17 cellular contexts compared by ENCODE assay signal in the genomic region with DNA sequence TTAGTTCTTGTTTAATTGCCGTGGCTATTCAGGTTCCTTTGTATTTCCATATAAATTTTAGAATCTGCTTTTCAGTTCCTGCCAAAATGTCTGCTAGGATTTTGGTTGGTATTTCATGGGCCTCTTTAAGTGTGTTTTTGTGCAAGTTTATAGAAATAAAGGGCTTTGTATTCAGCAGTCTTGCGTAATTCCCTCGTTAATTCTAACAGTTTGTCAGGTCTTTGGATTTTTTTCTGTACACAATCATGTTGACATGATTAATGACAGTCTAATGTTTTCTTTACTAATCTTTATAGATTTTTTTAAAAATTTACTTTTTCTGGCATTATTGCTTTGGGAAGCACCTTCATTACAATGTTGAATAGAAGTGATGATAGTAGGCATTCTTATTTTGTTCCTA.
DNase-seq lines count a peak whose midpoint lies in the region; ATAC-seq, FAIRE-seq and TF ChIP-seq lines count a peak whose summit lies in the region.
"Had no signal": no experiment of that assay in that cellular context is flagged by ENCODE, and none has a peak within 500 bp of the region (broad histone marks: within the 10 kb centered on the region; RNA-seq: fewer than 3 reads in every experiment).

No MANE protein-coding gene starts in this region.

- no peak overlapping the region for H3K56ac ChIP-seq in IMR-90 (ENCODE audit: extremely low read depth, insufficient read depth, low read length)

- no peaks in the 10 kb centered on the region for H3K27me3 Mint-ChIP-seq in activated T-cell treated with anti-CD3 and anti-CD28 coated beads, Interleukin-2, amount 50 U/mL, for 4 hours (ENCODE audit: low read depth)

- CTCF ChIA-PET in IMR-90 (lab: Yijun Ruan, JAX) (no interaction called here), K562 (lab: Yijun Ruan, JAX; ENCODE audit: low intra/inter-chr PET ratio) (no interaction called here)

- H4K20me1 ChIP-seq in IMR-90 (ENCODE audit: insufficient read depth, low read length) (no peaks in the 10 kb centered on the region), K562 (replicated peaks; ENCODE audit: control insufficient read depth, insufficient read depth, low read length) (no peaks in the 10 kb centered on the region)

- H3K36me3 ChIP-seq in IMR-90 (ENCODE audit: control insufficient read depth, insufficient read depth, low read length) (no peaks in the 10 kb centered on the region), K562 (ENCODE audit: control insufficient read depth, insufficient read depth, low read length) (no peaks in the 10 kb centered on the region)

- POLR2A ChIA-PET in IMR-90 (lab: Charles Lee; ENCODE audit: unreplicated experiment) = no interaction called here
- POLR2A ChIA-PET in K562 (lab: Yijun Ruan, JAX) = no interaction called here

- TF ChIP-seq EP300 in K562 (IDR thresholded peaks at IDR 0.05; ENCODE audit: low read length) = no peak

- no peak overlapping the region for H3K23ac ChIP-seq in IMR-90 (ENCODE audit: low read depth, low read length)

- no peak overlapping the region for H2AK9ac ChIP-seq in IMR-90 (replicated peaks; ENCODE audit: low read depth, low read length, poor library complexity)

- no peak overlapping the region for H2BK20ac ChIP-seq in IMR-90 (ENCODE audit: low read depth, low read length)

- H3K9me1 ChIP-seq in IMR-90 (ENCODE audit: insufficient read depth, low read length) = no peaks in the 10 kb centered on the region
- H3K9me1 ChIP-seq in K562 (ENCODE audit: control insufficient read depth, insufficient read depth, low read length) = no peaks in the 10 kb centered on the region

- H3K4me1 ChIP-seq in IMR-90 (ENCODE audit: control insufficient read depth, insufficient read depth, low read length) (no peaks in the 10 kb centered on the region), K562 (replicated peaks in 1 of 2; ENCODE audit: control insufficient read depth in 2 of 2, insufficient read depth in 2 of 2, low read length in 2 of 2) (no peaks in the 10 kb centered on the region)
- H3K4me1 ChIP-seq: A549 had no signal

- no peak overlapping the region for H2BK120ac ChIP-seq in IMR-90 (ENCODE audit: low read depth, low read length)

- H4K91ac ChIP-seq in IMR-90 (ENCODE audit: insufficient read depth, low read depth, low read length) = no peak overlapping the region

- DNase-seq in AG10803 (ENCODE audit: low read depth) (peak; percentile 26), IMR-90 (no peak), K562 (ENCODE audit: extremely low read depth in 1 of 4, low spot score in 3 of 4) (no peak), fibroblast of villous mesenchyme (ENCODE audit: low read depth) (peak; percentile 33), globus pallidus (ENCODE audit: low spot score) (no peak)
- no peak for DNase-seq in activated T-cell treated with anti-CD3 and anti-CD28 coated beads, Interleukin-2, amount 50 U/mL, for 4 hours
- DNase-seq: DMS79, NCI-H1417, NCI-H1930, NCI-H226, NCI-H524, PC-9 had no signal

- BruUV-seq in IMR-90 (replicated peaks; lab: Mats Ljungman, UMichigan) = no TSS peak
- no TSS peak for BruUV-seq in K562 (replicated peaks; lab: Mats Ljungman, UMichigan)

- no peak overlapping the region for H2AK5ac ChIP-seq in IMR-90 (ENCODE audit: low read depth, low read length)

- H3K27ac ChIP-seq in IMR-90 (ENCODE audit: insufficient read depth, low read length) = no peak overlapping the region
- no peak overlapping the region for H3K27ac ChIP-seq in K562 (ENCODE audit: extremely low read depth, low read depth, low read length)
- H3K27ac ChIP-seq: A549, C4-2B, PC-9 had no signal

- H3K27me3 ChIP-seq in IMR-90 (ENCODE audit: control insufficient read depth, insufficient read depth, low read length) = no peaks in the 10 kb centered on the region
- H3K27me3 ChIP-seq in K562 (ENCODE audit: control insufficient read depth in 2 of 2, insufficient read depth in 2 of 2, low read length in 2 of 2) = no peaks in the 10 kb centered on the region

- no peaks in the 10 kb centered on the region for H3K9me3 ChIP-seq in IMR-90 (ENCODE audit: control insufficient read depth, insufficient read depth, low read length)
- H3K9me3 ChIP-seq in K562 (replicated peaks; ENCODE audit: control insufficient read depth, insufficient read depth, low read depth, low read length) = no peaks in the 10 kb centered on the region
- H3K9me3 ChIP-seq: A549 had no signal

- no peaks in the 10 kb centered on the region for H3K79me1 ChIP-seq in IMR-90 (ENCODE audit: low read depth in 1 of 2, low read length in 2 of 2)

- H3K36me3 Mint-ChIP-seq in activated T-cell treated with anti-CD3 and anti-CD28 coated beads, Interleukin-2, amount 50 U/mL, for 4 hours (ENCODE audit: insufficient read depth) = peaks cover under 1% of the 10 kb centered on the region

- no peak overlapping the region for H3K14ac ChIP-seq in IMR-90 (replicated peaks; ENCODE audit: low read depth, low read length)

- H3K79me2 ChIP-seq in K562 (ENCODE audit: control insufficient read depth, insufficient read depth, low read length) = no peaks in the 10 kb centered on the region

- H3K4me3 ChIP-seq in AG10803 (ENCODE audit: low read length) = no peak overlapping the region
- no peak overlapping the region for H3K4me3 ChIP-seq in IMR-90 (ENCODE audit: insufficient read depth, low read depth, low read length)
- H3K4me3 ChIP-seq in K562 = no peak overlapping the region
- no peak overlapping the region for H3K4me3 ChIP-seq in fibroblast of villous mesenchyme (ENCODE audit: low read depth, low read length)
- H3K4me3 ChIP-seq: A549, PC-9 had no signal

- TF ChIP-seq CTCF in AG10803 (conservative IDR thresholded peaks at IDR 0.05; ENCODE audit: low read length) (no peak), IMR-90 (conservative IDR thresholded peaks at IDR 0.05; ENCODE audit: low read depth, low read length) (no peak), K562 (IDR thresholded peaks at IDR 0.05 in 2 of 3, conservative IDR thresholded peaks at IDR 0.05 in 1 of 3; ENCODE audit: insufficient read depth in 2 of 3, low read depth in 1 of 3, low read length in 3 of 3) (no peak), fibroblast of villous mesenchyme (IDR thresholded peaks at IDR 0.05; ENCODE audit: insufficient read depth, low read depth, low read length) (no peak)

- no peak overlapping the region for H4K8ac ChIP-seq in IMR-90 (ENCODE audit: low read depth in 2 of 2, low read length in 2 of 2)

- no peak overlapping the region for H3K4me2 ChIP-seq in IMR-90 (ENCODE audit: low read depth, low read length)
- H3K4me2 ChIP-seq in K562 (ENCODE audit: insufficient read depth, low read length) = no peak overlapping the region
- H3K4me2 ChIP-seq: A549, PC-9 had no signal

- TF ChIP-seq RAD21 in IMR-90 (IDR thresholded peaks at IDR 0.05; ENCODE audit: low read length) (no peak), K562 (CRISPR knock-in tag; conservative IDR thresholded peaks at IDR 0.05 in 1 of 2, IDR thresholded peaks at IDR 0.05 in 1 of 2) (no peak)

- TF ChIP-seq POLR2A in IMR-90 (IDR thresholded peaks at IDR 0.05; ENCODE audit: low read depth, low read length) = no peak
- no peak for TF ChIP-seq POLR2A in K562 (conservative IDR thresholded peaks at IDR 0.05)

- WGBS in IMR-90 (ENCODE audit: extremely low coverage in 2 of 2, insufficient read length in 1 of 2), 2 experiments = no CpG with 5 or more reads among the region's 3 CpGs
- whole genome bisulfite sequencing in K562 (ENCODE audit: insufficient coverage, low coverage, missing lambda C conversion rate) = 6% methylated on average over 3 of the region's 3 CpGs

- no peak overlapping the region for H3K4me3 Mint-ChIP-seq in activated T-cell treated with anti-CD3 and anti-CD28 coated beads, Interleukin-2, amount 50 U/mL, for 4 hours

- H2BK5ac ChIP-seq in IMR-90 (ENCODE audit: low read depth, low read length, poor library complexity, severe bottlenecking) = no peak overlapping the region

- intact Hi-C loops in IMR-90 (cut with micrococcal nuclease) (no loop called here), K562 (cut with micrococcal nuclease) (no loop called here)

- H4K5ac ChIP-seq in IMR-90 (ENCODE audit: low read depth, low read length) = no peak overlapping the region

- no peak overlapping the region for H3K4ac ChIP-seq in IMR-90 (ENCODE audit: low read depth, low read length)

- no peak overlapping the region for H2AFZ ChIP-seq in IMR-90 (replicated peaks; ENCODE audit: low read length, poor library complexity)
- H2AFZ ChIP-seq in K562 (ENCODE audit: low read depth, low read length) = no peak overlapping the region
- H2AFZ ChIP-seq: PC-9 had no signal

- in situ Hi-C loops in IMR-90 (cut with MboI; ENCODE audit: low sequenced_read_pairs) = no loop called here
- in situ Hi-C loops in K562 (cut with MboI) = no loop called here

- FAIRE-seq in K562 (lab: Jason Lieb, UNC) = no peak
- FAIRE-seq: A549, D721Med, H54 had no signal

- dilution Hi-C loops in IMR-90 (cut with HindIII; ENCODE audit: low sequenced_read_pairs, unreplicated experiment) = no loop called here

- H3K9ac ChIP-seq in IMR-90 (ENCODE audit: low read depth, low read length) (no peak overlapping the region), K562 (ENCODE audit: insufficient read depth in 1 of 2, low read depth in 2 of 2, low read length in 2 of 2) (no peak overlapping the region)

- no peaks in the 10 kb centered on the region for H3K9me3 Mint-ChIP-seq in activated T-cell treated with anti-CD3 and anti-CD28 coated beads, Interleukin-2, amount 50 U/mL, for 4 hours

- H3K18ac ChIP-seq in IMR-90 (ENCODE audit: low read depth, low read length) = no peak overlapping the region

- no peaks in the 10 kb centered on the region for H3K4me1 Mint-ChIP-seq in activated T-cell treated with anti-CD3 and anti-CD28 coated beads, Interleukin-2, amount 50 U/mL, for 4 hours (ENCODE audit: low read depth)

- no peak overlapping the region for H2BK15ac ChIP-seq in IMR-90 (ENCODE audit: low read depth, low read length)

- ATAC-seq in IMR-90 (ENCODE audit: low read depth) (no peak), K562 (no peak), HG03280 (IDR thresholded peaks at IDR 0.05; ENCODE audit: unreplicated experiment) (no peak)
- no peak for ATAC-seq in activated T-cell treated with anti-CD3 and anti-CD28 coated beads, Interleukin-2, amount 50 U/mL, for 4 hours
- ATAC-seq: A549 had no signal

TF ChIP-seq in IMR-90, 13 proteins besides CTCF, POLR2A, EP300 and RAD21:
- TF ChIP-seq RCOR1 (IDR thresholded peaks at IDR 0.05; ENCODE audit: insufficient replicate concordance, low read length) (no peak), CEBPB (IDR thresholded peaks at IDR 0.05; ENCODE audit: low read depth, low read length) (peak; percentile 52)

Comparison
In these comparisons a context has a peak if more than half of its experiments do, and no peak if none do; other contexts are left out.
1. DNase-seq: peak in AG10803 (single experiment) and fibroblast of villous mesenchyme (single experiment); none in IMR-90 (single experiment), K562 (0 of 4), activated T-cell treated with anti-CD3 and anti-CD28 coated beads, Interleukin-2, amount 50 U/mL, for 4 hours (single experiment) and globus pallidus (single experiment).